24 cellular contexts compared by ENCODE assay signal in the genomic region with DNA sequence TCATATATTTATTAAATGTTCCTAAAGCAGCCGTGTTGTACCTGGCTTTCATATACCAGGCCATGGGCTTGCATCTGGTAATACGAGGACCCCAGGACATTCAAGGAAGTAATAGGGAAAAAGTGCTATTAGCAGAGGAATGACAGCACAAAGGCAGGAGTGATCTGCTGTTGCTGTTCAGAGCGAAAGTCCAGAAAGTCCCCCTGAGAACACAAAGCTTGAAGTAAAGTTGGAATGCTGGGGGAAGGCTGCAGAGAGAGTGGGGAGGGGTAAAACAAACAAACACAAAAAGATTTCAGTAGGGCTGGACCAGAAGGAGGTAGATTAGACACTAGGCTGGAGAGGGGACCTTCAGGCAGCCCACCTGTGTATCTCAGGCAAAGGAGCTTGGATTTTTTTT.
"Had no signal": no experiment of that assay in that cellular context is flagged by ENCODE, and none has a peak within 500 bp of the region (broad histone marks: within the 10 kb centered on the region; RNA-seq: fewer than 3 reads in every experiment).

No MANE protein-coding gene starts in this region.

- H3K27ac ChIP-seq: HL-60, SJSA1, SK-N-MC had no signal

- H3K9me3 ChIP-seq: SJSA1 had no signal

- H3K27me3 ChIP-seq: SJSA1 had no signal

- H3K4me1 ChIP-seq: SJSA1 had no signal

- DNase-seq: KBM-7, MV-4-11, NCI-H1048, NCI-H1105, NCI-H1417, NCI-H146, NCI-H1694 treated with DMSO at 0.1 percent for 48 hours, NCI-H2029, NCI-H2081 treated with DMSO at 0.1 percent for 48 hours, NCI-H2171, NCI-H226, NCI-H446, NCI-H510A, NCI-H524 treated with DMSO at 0.1 percent for 48 hours, NCI-H69, NCI-H774, Right ventricle myocardium superior, RPMI8226, SIG-M5 had no signal

- H3K4me3 ChIP-seq: SJSA1, SK-N-MC had no signal

- H3K36me3 ChIP-seq: SJSA1 had no signal

- FAIRE-seq: HTR-8/SVneo, RCC 7860 had no signal
